Comparison of ENCODE assay signal across 8 cellular contexts in the genomic region with DNA sequence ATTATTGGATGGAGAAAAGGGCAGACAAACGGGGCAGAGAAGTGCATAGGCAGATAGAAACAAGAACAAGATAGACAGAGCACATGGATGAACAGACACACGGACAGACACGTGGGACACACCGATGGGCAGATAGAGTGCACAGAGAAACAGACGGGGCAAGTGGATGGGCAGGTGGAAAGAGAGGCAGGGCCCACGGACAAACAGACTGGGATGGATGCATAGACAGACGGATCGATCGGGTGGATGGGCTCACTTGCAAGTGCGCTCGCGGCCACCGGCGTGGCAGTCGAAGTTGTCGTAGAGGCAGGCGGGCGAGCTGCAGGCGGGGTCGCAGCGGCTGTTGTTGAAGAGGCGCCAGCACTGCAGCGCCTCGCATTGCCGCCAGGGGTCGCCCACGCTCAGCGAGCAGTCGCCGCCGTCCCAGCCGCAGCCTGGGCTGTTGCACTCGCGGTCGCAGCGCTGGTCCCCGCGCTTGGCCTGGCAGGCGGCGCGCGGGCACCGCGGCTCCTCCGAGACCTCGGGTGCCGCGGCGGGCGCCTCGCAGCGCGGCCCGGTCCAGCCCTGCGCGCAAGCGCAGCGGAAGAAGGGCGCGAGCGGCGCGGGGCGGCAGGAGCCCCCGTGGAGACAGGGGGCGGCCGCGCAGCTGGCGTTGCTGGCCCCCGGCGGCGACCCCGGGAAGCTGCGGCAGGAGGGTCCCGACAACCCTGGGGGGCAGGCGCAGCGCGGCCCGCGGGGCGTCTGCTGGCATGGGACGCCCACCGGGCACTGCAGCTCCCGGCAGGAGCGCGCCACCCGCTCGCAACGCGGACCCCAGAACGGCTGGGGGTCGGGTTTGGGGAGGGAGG. TPM values are rescaled to one million over a fixed set of nuclear protein-coding genes. Genes with fewer than 3 reads are reported as not detected.
DNase-seq lines count a peak whose midpoint lies in the region; ATAC-seq and TF ChIP-seq lines count a peak whose summit lies in the region.

No MANE protein-coding gene starts in this region.

- POLR2A ChIA-PET in AG04450 (lab: Yijun Ruan, JAX) = interaction anchor here (0.6 kb wide), 1 partner anchor 39 kb away, joined by 3 read pairs; no protein-coding TSS in a partner anchor

- H3K9me3 ChIP-seq in AG04450 (ENCODE audit: control insufficient read depth, insufficient read depth, low read length) (no peaks in the 10 kb centered on the region; the same call in 1 of the 2 replicates), T-helper 17 cell (ENCODE audit: control insufficient read depth, low read length, poor library complexity, severe bottlenecking) (no peaks in the 10 kb centered on the region), adipocyte (ENCODE audit: control insufficient read depth, low read length) (no peaks in the 10 kb centered on the region), right atrium auricular region (no peaks in the 10 kb centered on the region)

- peak overlapping the region; percentile 82 for H3K4me3 Mint-ChIP-seq in T-helper 17 cell

- H3K4me3 ChIP-seq in AG04450 (ENCODE audit: low read depth, low read length) (no peak overlapping the region; the same call in 1 of the 2 replicates), adipocyte (ENCODE audit: low read length) (peak overlapping the region; percentile 53), right atrium auricular region (peak overlapping the region in 1 of 2 donors; percentile 33)

- ATAC-seq in T-helper 17 cell (peak; percentile 98), GM19395 (IDR thresholded peaks at IDR 0.05; ENCODE audit: unreplicated experiment) (no peak)

- TF ChIP-seq CTCF in AG04450 (IDR thresholded peaks at IDR 0.05; ENCODE audit: low read depth, low read length) (peak; percentile 79), right atrium auricular region (IDR thresholded peaks at IDR 0.05) (peak; percentile 96 to 98)

- peak overlapping the region; percentile 47 for H3K27ac Mint-ChIP-seq in T-helper 17 cell

- H3K36me3 ChIP-seq in adipocyte (ENCODE audit: control insufficient read depth, insufficient read depth, low read length, severe bottlenecking) (peaks cover 27% of the 10 kb centered on the region), right atrium auricular region (no peaks in the 10 kb centered on the region)

- H3K27me3 Mint-ChIP-seq in T-helper 17 cell = peaks cover 19% of the 10 kb centered on the region

- H3K4me1 Mint-ChIP-seq in T-helper 17 cell = peaks cover 6% of the 10 kb centered on the region

- H3K27me3 ChIP-seq in AG04450 (ENCODE audit: control insufficient read depth, insufficient read depth, low read length) (no peaks in the 10 kb centered on the region), adipocyte (replicated peaks; ENCODE audit: control insufficient read depth, insufficient read depth, low read length) (no peaks in the 10 kb centered on the region), right atrium auricular region (no peaks in the 10 kb centered on the region)

- H3K4me1 ChIP-seq in adipocyte (ENCODE audit: control insufficient read depth, insufficient read depth, low read length) (no peaks in the 10 kb centered on the region), right atrium auricular region (peaks cover 0 to 9% of the 10 kb centered on the region in 2 donors)

- H3K27ac ChIP-seq in AG04450 (ENCODE audit: low read depth, low read length) = no peak overlapping the region
- H3K27ac ChIP-seq in right atrium auricular region = no peak overlapping the region

- CTCF ChIA-PET in AG04450 (lab: Charles Lee) = interaction anchor here (0.6 to 2.4 kb wide), 8 partner anchors 19 to 378 kb away, joined by 3 to 14 read pairs (median 4); no protein-coding TSS in a partner anchor

- DNase-seq in AG04450 (ENCODE audit: low read depth, low spot score) (no peak), GM19240 (ENCODE audit: insufficient read length, low spot score) (peak; percentile 73), NCI-H1092 (lab: John Stamatoyannopoulos, UW) (peak; percentile 78), T-helper 17 cell (peak; percentile 73 to 84 (median 79)), adipocyte (ENCODE audit: low read depth) (peak; percentile 91), right atrium auricular region (ENCODE audit: low spot score) (peak; percentile 69), retina (peak; percentile 94)

- peak overlapping the region; percentile 44 for H3K9ac ChIP-seq in adipocyte (ENCODE audit: low read length)

- H3K36me3 Mint-ChIP-seq in T-helper 17 cell (ENCODE audit: low read depth) = peaks cover 3% of the 10 kb centered on the region

RNA-seq across cellular contexts. Expression of a gene that starts 23.3 kb away (rescaled TPM):
- polyA plus RNA-seq in AG04450 (2011; rRNA removed) = 8.8 and 10.5 TPM in 2 replicates
- 30.6 and 39.4 TPM in 2 replicates for polyA minus RNA-seq in AG04450 (2011; rRNA and poly(A)+ RNA removed)
- total RNA-seq in T-helper 17 cell (under 1 TPM; 0.05 to 0.18 TPM), right atrium auricular region (10 to 100 TPM; 16.8 to 34.2 TPM)

RNA-seq across cellular contexts. Expression of a gene that starts 54.8 kb away (rescaled TPM):
- not detected in 2 replicates for polyA plus RNA-seq in AG04450 (2011; rRNA removed)
- 0.13 and 0.55 TPM in 2 replicates for polyA minus RNA-seq in AG04450 (2011; rRNA and poly(A)+ RNA removed)
- not detected for total RNA-seq in T-helper 17 cell
- total RNA-seq in right atrium auricular region = under 1 TPM; 0.52 to 0.63 TPM

Comparison
In these comparisons a context has a peak if more than half of its experiments do, and no peak if none do; other contexts are left out.
1. RNA of a gene that starts 23.3 kb away (total RNA-seq): 16.8 to 34.2 TPM in right atrium auricular region; 0.05 to 0.18 TPM in T-helper 17 cell; every median in the first group is over 10 times any median in the second.